ENCODE assay signal across 20 cellular contexts in the genomic region with DNA sequence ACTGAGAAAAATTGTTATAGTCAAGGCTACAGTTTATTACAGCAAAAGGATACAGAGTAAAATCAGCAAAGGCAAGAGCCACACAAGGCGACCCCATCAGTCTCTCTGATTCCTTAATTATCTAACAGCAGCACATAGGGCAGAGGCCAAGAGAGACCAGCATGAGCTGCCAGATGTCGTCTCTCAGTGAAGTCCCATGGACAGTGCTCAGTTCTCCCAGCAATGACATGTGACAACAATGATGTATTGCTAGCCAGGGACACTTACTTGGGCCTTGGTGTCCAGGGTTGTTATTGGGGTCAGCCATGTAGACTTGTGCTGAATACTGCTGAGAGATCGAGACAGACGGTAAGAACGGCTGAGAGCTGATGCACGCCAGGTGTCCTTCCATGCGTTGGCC. TPM values are rescaled to one million over a fixed set of nuclear protein-coding genes. Genes with fewer than 3 reads are reported as not detected.
DNase-seq lines count a peak whose midpoint lies in the region; ATAC-seq, FAIRE-seq and TF ChIP-seq lines count a peak whose summit lies in the region.
"Had no signal": no experiment of that assay in that cellular context is flagged by ENCODE, and none has a peak within 500 bp of the region (broad histone marks: within the 10 kb centered on the region; RNA-seq: fewer than 3 reads in every experiment).

No MANE protein-coding gene starts in this region.

- FAIRE-seq in K562 (lab: Jason Lieb, UNC), result no peak
- FAIRE-seq: A204.1, G401.6, H54, HepG2 had no signal

- TF ChIP-seq RAD21 in K562 (CRISPR knock-in tag; conservative IDR thresholded peaks at IDR 0.05 in 1 of 2, IDR thresholded peaks at IDR 0.05 in 1 of 2), result no peak

- TF ChIP-seq CTCF in K562 (IDR thresholded peaks at IDR 0.05 in 2 of 3, conservative IDR thresholded peaks at IDR 0.05 in 1 of 3; ENCODE audit: insufficient read depth in 2 of 3, low read depth in 1 of 3, low read length in 3 of 3), result no peak

- H3K9me3 ChIP-seq in Karpas-422 (ENCODE audit: low read length), result peaks cover 4% of the 10 kb centered on the region; the same call in 1 of the 2 replicates
- H3K9me3 ChIP-seq in K562 (replicated peaks; ENCODE audit: control insufficient read depth, insufficient read depth, low read depth, low read length), result no peaks in the 10 kb centered on the region
- H3K9me3 ChIP-seq: BE2C had no signal

- H3K4me1 ChIP-seq in Karpas-422 (ENCODE audit: low read length) (peaks cover 43% of the 10 kb centered on the region), K562 (replicated peaks in 1 of 2; ENCODE audit: control insufficient read depth in 2 of 2, insufficient read depth in 2 of 2, low read length in 2 of 2) (peaks cover 5 to 24% of the 10 kb centered on the region in 2 experiments; a peak in 3 of 5 replicates)
- H3K4me1 ChIP-seq: BE2C had no signal

- no peak overlapping the region for H3K4me3 ChIP-seq in Karpas-422 (ENCODE audit: low read length)
- H3K4me3 ChIP-seq in K562, result no peak overlapping the region
- H3K4me3 ChIP-seq: GM23338 had no signal

- no peaks in the 10 kb centered on the region for H3K27me3 ChIP-seq in Karpas-422 (ENCODE audit: low read length)
- H3K27me3 ChIP-seq in K562 (ENCODE audit: control insufficient read depth in 2 of 2, insufficient read depth in 2 of 2, low read length in 2 of 2), result no peaks in the 10 kb centered on the region
- H3K27me3 ChIP-seq: BE2C had no signal

- H3K36me3 ChIP-seq in Karpas-422 (ENCODE audit: insufficient read depth, low read length) (peaks cover 26% of the 10 kb centered on the region), K562 (ENCODE audit: control insufficient read depth, insufficient read depth, low read length) (no peaks in the 10 kb centered on the region)

- POLR2A ChIA-PET in K562 (lab: Yijun Ruan, JAX), result interaction anchor here (0.6 kb wide), 1 partner anchor 11 kb away, joined by 3 read pairs; no protein-coding TSS in a partner anchor

- ATAC-seq in K562, result no peak
- ATAC-seq: GM23338, HepG2 had no signal

- 65% methylated on average over 7 of the region's 7 CpGs for WGBS in K562 (ENCODE audit: insufficient coverage, low coverage, missing lambda C conversion rate)

- H3K9ac ChIP-seq in Karpas-422 (ENCODE audit: low read length), result no peak overlapping the region
- no peak overlapping the region for H3K9ac ChIP-seq in K562 (ENCODE audit: insufficient read depth in 1 of 2, low read depth in 2 of 2, low read length in 2 of 2)

- H2AFZ ChIP-seq in Karpas-422 (ENCODE audit: low read length), result no peak overlapping the region
- no peak overlapping the region for H2AFZ ChIP-seq in K562 (ENCODE audit: low read depth, low read length)
- H2AFZ ChIP-seq: GM23338 had no signal

- in situ Hi-C loops in K562 (cut with MboI), result no loop called here

- no peak for DNase-seq in Karpas-422
- no peak for DNase-seq in K562 (ENCODE audit: extremely low read depth in 1 of 4, low spot score in 3 of 4)
- peak; percentile 40 for DNase-seq in globus pallidus (ENCODE audit: low spot score)
- peak; percentile 32 for DNase-seq in putamen (ENCODE audit: low spot score)
- DNase-seq in NCI-H446 (lab: John Stamatoyannopoulos, UW), result no peak
- no peak for DNase-seq in mucosa of gallbladder (ENCODE audit: low spot score)
- DNase-seq in NCI-H128 (lab: John Stamatoyannopoulos, UW; ENCODE audit: unreplicated experiment), result no peak
- DNase-seq in activated CD4-positive, alpha-beta T cell treated with anti-CD3 and anti-CD28 coated beads for 4 hours, result no peak
- DNase-seq: ACHN; BE2C; C1 segment of cervical spinal cord; CD4-positive, CD25-positive, alpha-beta regulatory T cell; CD8-positive, alpha-beta memory T cell; COR-L47; HCEC 1CT had no signal

- H3K79me2 ChIP-seq in Karpas-422 (ENCODE audit: low read length) (peaks cover 6% of the 10 kb centered on the region; the same call in 1 of the 2 replicates), K562 (ENCODE audit: control insufficient read depth, insufficient read depth, low read length) (no peaks in the 10 kb centered on the region)

- no TSS peak for BruUV-seq in K562 (replicated peaks; lab: Mats Ljungman, UMichigan)

- CTCF ChIA-PET in K562 (lab: Yijun Ruan, JAX; ENCODE audit: low intra/inter-chr PET ratio), result no interaction called here

- no peak for TF ChIP-seq POLR2A in K562 (conservative IDR thresholded peaks at IDR 0.05)

- H3K9me1 ChIP-seq in K562 (ENCODE audit: control insufficient read depth, insufficient read depth, low read length), result no peaks in the 10 kb centered on the region

- TF ChIP-seq EP300 in K562 (IDR thresholded peaks at IDR 0.05; ENCODE audit: low read length), result no peak

- no peaks in the 10 kb centered on the region for H3K9me2 ChIP-seq in Karpas-422 (replicated peaks; ENCODE audit: insufficient read depth, low read length)

- intact Hi-C loops in K562 (cut with micrococcal nuclease), result loop anchor here (5.0 kb wide), 1 partner anchor 85 kb away; no protein-coding TSS in a partner anchor

- H4K20me1 ChIP-seq in Karpas-422 (ENCODE audit: insufficient read depth, low read depth, low read length) (no peaks in the 10 kb centered on the region), K562 (replicated peaks; ENCODE audit: control insufficient read depth, insufficient read depth, low read length) (no peaks in the 10 kb centered on the region)

- H3K4me2 ChIP-seq in Karpas-422 (ENCODE audit: low read depth, low read length, poor library complexity, severe bottlenecking) (no peak overlapping the region), K562 (ENCODE audit: insufficient read depth, low read length) (no peak overlapping the region)
- H3K4me2 ChIP-seq: GM23338 had no signal

- peak overlapping the region; percentile 80 for H3K27ac ChIP-seq in Karpas-422 (ENCODE audit: low read length)
- no peak overlapping the region for H3K27ac ChIP-seq in K562 (ENCODE audit: extremely low read depth, low read depth, low read length)

TF ChIP-seq in K562, 482 proteins besides CTCF, POLR2A, EP300 and RAD21:
- TF ChIP-seq MEIS2 (IDR thresholded peaks at IDR 0.05; ENCODE audit: partially characterized antibody) (peak; percentile 5), PPARD (CRISPR knock-in tag; IDR thresholded peaks at IDR 0.05) (no peak)

RNA-seq across cellular contexts. Expression of a gene that starts 22.3 kb away (rescaled TPM):
- 2.3 and 6.2 TPM in 2 replicates for total RNA-seq in Karpas-422 (2014; rRNA removed; shearing (Covaris generic); ENCODE audit: low replicate concordance)
- 0.35 and 0.74 TPM in 2 replicates for total RNA-seq in K562 (2011; cell fraction: chromatin; rRNA removed; ENCODE audit: low replicate concordance)
- total RNA-seq in K562 (2011; cell fraction: nucleolus; rRNA removed), result 0.53 and 1.0 TPM in 2 replicates
- 0.29 and 1.9 TPM in 2 replicates for total RNA-seq in K562 (2011; cell fraction: nucleoplasm; rRNA removed)
- total RNA-seq in K562 (2014; rRNA removed) (0.50 and 0.73 TPM in 2 replicates), K562 (2014; rRNA removed; fragmentation: Illumina TruSeq; extraction: Trizol) (0.11 and 0.13 TPM in 2 replicates), K562 (2015; rRNA removed; fragmentation: Illumina TruSeq; extraction: Trizol) (0.11 and 0.36 TPM in 2 replicates), K562 (2021) (1.4 TPM in 2 replicates), mucosa of gallbladder (10.7 TPM)
- polyA plus RNA-seq in K562 (2011; rRNA removed) (0.06 and 0.09 TPM in 2 replicates), K562 (2014; fragmentation: Illumina TruSeq; extraction: Trizol) (0.33 and 0.58 TPM in 2 replicates), K562 (2014; fragmentation: Nextera tagmentation; extraction: Ambion mirVana) (under 1 TPM in 1 of 2 experiments, not detected in 1; 0.04 TPM), K562 (2014; rRNA removed) (0.82 and 0.94 TPM in 2 replicates)
- 0.21 and 0.57 TPM in 2 replicates for polyA plus RNA-seq in K562 (2011; cell fraction: cytosol; rRNA removed)
- 0.15 and 0.51 TPM in 2 replicates for polyA plus RNA-seq in K562 (2011; cell fraction: nucleus; rRNA removed)
- 1.8 and 2.8 TPM in 2 replicates for polyA plus RNA-seq in K562 (2012)
- polyA minus RNA-seq in K562 (2011; rRNA and poly(A)+ RNA removed), result 0.09 and 0.11 TPM in 2 replicates
- polyA minus RNA-seq in K562 (2011; cell fraction: cytosol; rRNA and poly(A)+ RNA removed), result 0.73 and 1.7 TPM in 2 replicates
- 0.40 and 0.44 TPM in 2 replicates for polyA minus RNA-seq in K562 (2011; cell fraction: nucleus; rRNA and poly(A)+ RNA removed)

RNA-seq across cellular contexts. Expression of a gene that starts 22.6 kb away (rescaled TPM):
- total RNA-seq in Karpas-422 (2014; rRNA removed; shearing (Covaris generic); ENCODE audit: low replicate concordance), result 50.1 and 95.1 TPM in 2 replicates
- total RNA-seq in K562 (2011; cell fraction: chromatin; rRNA removed; ENCODE audit: low replicate concordance), result 141 and 259 TPM in 2 replicates
- total RNA-seq in K562 (2011; cell fraction: nucleolus; rRNA removed), result 126 and 137 TPM in 2 replicates
- 101 and 111 TPM in 2 replicates for total RNA-seq in K562 (2011; cell fraction: nucleoplasm; rRNA removed)
- total RNA-seq in K562 (2014; rRNA removed) (111 and 114 TPM in 2 replicates), K562 (2014; rRNA removed; fragmentation: Illumina TruSeq; extraction: Trizol) (50.7 and 65.3 TPM in 2 replicates), K562 (2015; rRNA removed; fragmentation: Illumina TruSeq; extraction: Trizol) (70.4 and 75.5 TPM in 2 replicates), K562 (2021) (83.0 and 87.6 TPM in 2 replicates), mucosa of gallbladder (22.6 TPM)
- polyA plus RNA-seq in K562 (2011; rRNA removed) (49.9 and 74.6 TPM in 2 replicates), K562 (2014; fragmentation: Illumina TruSeq; extraction: Trizol) (71.1 and 75.8 TPM in 2 replicates), K562 (2014; fragmentation: Nextera tagmentation; extraction: Ambion mirVana) (10 to 100 TPM in 1 of 2 experiments, 1 to 10 TPM in 1; 9.6 to 11.0 TPM), K562 (2014; rRNA removed) (82.1 and 101 TPM in 2 replicates)
- 47.6 and 48.1 TPM in 2 replicates for polyA plus RNA-seq in K562 (2011; cell fraction: cytosol; rRNA removed)
- polyA plus RNA-seq in K562 (2011; cell fraction: nucleus; rRNA removed), result 197 and 264 TPM in 2 replicates
- 97.1 and 97.7 TPM in 2 replicates for polyA plus RNA-seq in K562 (2012)
- 59.9 and 62.9 TPM in 2 replicates for polyA minus RNA-seq in K562 (2011; rRNA and poly(A)+ RNA removed)
- polyA minus RNA-seq in K562 (2011; cell fraction: cytosol; rRNA and poly(A)+ RNA removed), result 33.3 and 44.0 TPM in 2 replicates
- polyA minus RNA-seq in K562 (2011; cell fraction: nucleus; rRNA and poly(A)+ RNA removed), result 75.4 and 82.3 TPM in 2 replicates

Comparison
In these comparisons a context has a peak if more than half of its experiments do, and no peak if none do; other contexts are left out.
1. DNase-seq: peak in globus pallidus (single experiment) and putamen (single experiment); none in Karpas-422 (single experiment), K562 (0 of 4), NCI-H446 (0 of 2), mucosa of gallbladder (single experiment), NCI-H128 (single experiment) and activated CD4-positive, alpha-beta T cell treated with anti-CD3 and anti-CD28 coated beads for 4 hours (0 of 2).